24 cellular contexts compared by ENCODE assay signal in the genomic region with DNA sequence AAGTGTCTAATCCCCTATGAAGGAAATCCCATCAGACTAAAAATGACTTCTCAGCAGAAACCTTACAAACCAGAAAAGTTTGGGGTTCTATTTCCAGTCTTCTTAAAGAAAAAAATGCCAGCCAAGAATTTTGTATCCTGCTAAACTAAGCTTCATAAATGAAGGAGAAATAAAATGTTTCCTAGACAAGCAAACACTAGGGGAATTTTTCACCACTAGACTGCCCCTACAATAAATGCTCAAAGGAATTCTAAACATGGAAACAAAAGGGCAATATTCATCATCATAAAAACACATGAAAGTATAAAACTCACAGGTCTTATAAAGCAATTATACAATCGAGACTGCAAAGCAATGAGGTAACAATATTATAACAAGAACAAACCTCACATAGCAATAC.
A peak's percentile ranks its signal among the peaks of the same experiment; 100 is the strongest.
DNase-seq lines count a peak whose midpoint lies in the region; ATAC-seq, FAIRE-seq and TF ChIP-seq lines count a peak whose summit lies in the region.
"Had no signal": no experiment of that assay in that cellular context is flagged by ENCODE, and none has a peak within 500 bp of the region (broad histone marks: within the 10 kb centered on the region; RNA-seq: fewer than 3 reads in every experiment).

No MANE protein-coding gene starts in this region.

- H3K79me2 ChIP-seq in HepG2 (ENCODE audit: insufficient read depth, low read length) (no peaks in the 10 kb centered on the region), hepatocyte (peaks cover 43% of the 10 kb centered on the region)

- H3K9me3 ChIP-seq in HepG2 (ENCODE audit: low read length) (peaks cover 13% of the 10 kb centered on the region), right lobe of liver (peaks cover 0 to 3% (median 0%) of the 10 kb centered on the region in 4 donors), hepatocyte (ENCODE audit: low read depth) (peaks cover 4% of the 10 kb centered on the region)

- TF ChIP-seq POLR2A in HepG2 (IDR thresholded peaks at IDR 0.05; ENCODE audit: insufficient read depth in 1 of 2, low read depth in 2 of 2, low read length in 2 of 2): no peak
- no peak for TF ChIP-seq POLR2A in right lobe of liver (IDR thresholded peaks at IDR 0.05)

- in situ Hi-C loops in HepG2 (cut with HindIII; ENCODE audit: extremely low pct_ligation_motif_present, low pct_unique_long_range_greater_than_20kb): no loop called here

- ATAC-seq in HepG2 (no peak), right lobe of liver (no peak)

- TF ChIP-seq EP300 in HepG2 (IDR thresholded peaks at IDR 0.05; ENCODE audit: low read depth in 2 of 2, low read length in 2 of 2) (no peak), HepG2 (CRISPR knock-in tag; IDR thresholded peaks at IDR 0.05; ENCODE audit: borderline replicate concordance) (no peak)

- no peak for TF ChIP-seq RAD21 in HepG2 (CRISPR knock-in tag; IDR thresholded peaks at IDR 0.05)

- no TSS peak for BruUV-seq in HepG2 (replicated peaks; lab: Mats Ljungman, UMichigan)

- peaks cover 24% of the 10 kb centered on the region for H3K9me3 Mint-ChIP-seq in activated T-helper 2 cell treated with anti-CD3 and anti-CD28 coated beads, Interferon-gamma antibody, Interleukin-2, Interleukin-4, amounts not matched to agents 10 μg/mL and 5 μg/mL and 100 μg/mL, durations not matched to agents 14 hours and 24 hours and 36 hours
- peaks cover 17% of the 10 kb centered on the region for H3K9me3 Mint-ChIP-seq in type B pancreatic cell

- H3K4me1 ChIP-seq in HepG2 (ENCODE audit: insufficient read depth, low read length): 0 out of 2 replicates have a peak, but pooled peaks cover 6% of the 10 kb centered on the region
- H3K4me1 ChIP-seq in right lobe of liver: peaks cover 0 to 6% (median 0%) of the 10 kb centered on the region in 4 donors
- peaks cover 10% of the 10 kb centered on the region for H3K4me1 ChIP-seq in hepatocyte (ENCODE audit: insufficient read depth)
- H3K4me1 ChIP-seq: Peyer's patch, SJSA1 had no signal

- H2AFZ ChIP-seq in HepG2 (ENCODE audit: low read length) (no peak overlapping the region), hepatocyte (no peak overlapping the region)

- H4K20me1 ChIP-seq in HepG2 (ENCODE audit: insufficient read depth, low read length): no peaks in the 10 kb centered on the region
- peaks cover 2% of the 10 kb centered on the region for H4K20me1 ChIP-seq in hepatocyte (ENCODE audit: insufficient read depth, poor library complexity, severe bottlenecking)

- H3K36me3 Mint-ChIP-seq in activated T-helper 2 cell treated with anti-CD3 and anti-CD28 coated beads, Interferon-gamma antibody, Interleukin-2, Interleukin-4, amounts not matched to agents 10 μg/mL and 5 μg/mL and 100 μg/mL, durations not matched to agents 14 hours and 24 hours and 36 hours (ENCODE audit: low read depth): peaks cover 19% of the 10 kb centered on the region
- peaks cover 20% of the 10 kb centered on the region for H3K36me3 Mint-ChIP-seq in type B pancreatic cell
- H3K36me3 Mint-ChIP-seq: CD14-positive monocyte had no signal

- TF ChIP-seq CTCF in HepG2 (CRISPR knock-in tag; IDR thresholded peaks at IDR 0.05): no peak
- no peak for TF ChIP-seq CTCF in right lobe of liver (IDR thresholded peaks at IDR 0.05)
- no peak for TF ChIP-seq CTCF in hepatocyte (IDR thresholded peaks at IDR 0.05; ENCODE audit: poor library complexity)
- no peak for TF ChIP-seq CTCF in type B pancreatic cell (conservative IDR thresholded peaks at IDR 0.05)
- TF ChIP-seq CTCF in GM20000 (IDR thresholded peaks at IDR 0.05; ENCODE audit: extremely low read depth, missing control alignments): no peak

- DNase-seq in HepG2 (ENCODE audit: low spot score) (no peak), right lobe of liver (no peak), hepatocyte (ENCODE audit: low spot score) (no peak), type B pancreatic cell (ENCODE audit: extremely low spot score, unreplicated experiment) (no peak), NCI-H446 (lab: John Stamatoyannopoulos, UW) (no peak), MV-4-11 (lab: John Stamatoyannopoulos, UW) (no peak), GM20000 (ENCODE audit: low spot score) (no peak)
- DNase-seq in activated T-helper 2 cell treated with anti-CD3 and anti-CD28 coated beads, Interferon-gamma antibody, Interleukin-2, Interleukin-4, amounts not matched to agents 10 μg/mL and 5 μg/mL and 100 μg/mL, durations not matched to agents 14 hours and 24 hours and 36 hours (ENCODE audit: low spot score): no peak
- DNase-seq: DMS53, EL, GF-D8, H7, MM.1S, NCI-H1092, NCI-H1436 treated with DMSO at 0.1 percent for 48 hours, NCI-H2029, NCI-H2227 treated with DMSO at 0.1 percent for 48 hours, NCI-H510A treated with DMSO at 0.1 percent for 48 hours, NCI-H774, Peyer's patch had no signal

- peak overlapping the region; percentile 43 for H3K27ac Mint-ChIP-seq in activated T-helper 2 cell treated with anti-CD3 and anti-CD28 coated beads, Interferon-gamma antibody, Interleukin-2, Interleukin-4, amounts not matched to agents 10 μg/mL and 5 μg/mL and 100 μg/mL, durations not matched to agents 14 hours and 24 hours and 36 hours
- peak overlapping the region; percentile 97 for H3K27ac Mint-ChIP-seq in type B pancreatic cell
- H3K27ac Mint-ChIP-seq: B cell, CD14-positive monocyte had no signal

- H3K36me3 ChIP-seq in HepG2 (replicated peaks in 1 of 2; ENCODE audit: control insufficient read depth in 1 of 2, insufficient read depth in 2 of 2, low read length in 2 of 2) (no peaks in the 10 kb centered on the region), right lobe of liver (no peaks in the 10 kb centered on the region), hepatocyte (replicated peaks; ENCODE audit: insufficient read depth, low read depth) (no peaks in the 10 kb centered on the region)
- H3K36me3 ChIP-seq: Peyer's patch, SJSA1 had no signal

- no peak overlapping the region for H3K4me2 ChIP-seq in HepG2 (ENCODE audit: low read depth, low read length)
- H3K4me2 ChIP-seq in hepatocyte: no peak overlapping the region

- POLR2A ChIA-PET in HepG2 (lab: Yijun Ruan, JAX): no interaction called here

- no peaks in the 10 kb centered on the region for H3K27me3 ChIP-seq in HepG2 (ENCODE audit: control insufficient read depth in 1 of 2, insufficient read depth in 2 of 2, low read length in 2 of 2)
- no peaks in the 10 kb centered on the region for H3K27me3 ChIP-seq in right lobe of liver
- H3K27me3 ChIP-seq in hepatocyte: no peaks in the 10 kb centered on the region
- H3K27me3 ChIP-seq: Peyer's patch, SJSA1 had no signal

- H3K4me1 Mint-ChIP-seq in activated T-helper 2 cell treated with anti-CD3 and anti-CD28 coated beads, Interferon-gamma antibody, Interleukin-2, Interleukin-4, amounts not matched to agents 10 μg/mL and 5 μg/mL and 100 μg/mL, durations not matched to agents 14 hours and 24 hours and 36 hours (ENCODE audit: low read depth): peaks cover 22% of the 10 kb centered on the region
- H3K4me1 Mint-ChIP-seq in type B pancreatic cell (ENCODE audit: unreplicated experiment): peaks cover 19% of the 10 kb centered on the region
- H3K4me1 Mint-ChIP-seq: B cell, CD14-positive monocyte had no signal

- H3K27ac ChIP-seq in HepG2 (ENCODE audit: extremely low read length, insufficient read depth, low read length): no peak overlapping the region
- no peak overlapping the region for H3K27ac ChIP-seq in right lobe of liver
- peak overlapping the region; percentile 37 for H3K27ac ChIP-seq in hepatocyte
- H3K27ac ChIP-seq: Peyer's patch, SJSA1 had no signal

- CTCF ChIA-PET in HepG2 (lab: Yijun Ruan, JAX; ENCODE audit: low intra/inter-chr PET ratio, low total read pairs): no interaction called here

- H3K4me3 ChIP-seq in HepG2 (replicated peaks in 1 of 3; ENCODE audit: insufficient read depth in 1 of 3, low read depth in 2 of 3, low read length in 3 of 3): no peak overlapping the region
- no peak overlapping the region for H3K4me3 ChIP-seq in right lobe of liver
- no peak overlapping the region for H3K4me3 ChIP-seq in hepatocyte
- H3K4me3 ChIP-seq: Peyer's patch, SJSA1 had no signal

- H3K4me3 Mint-ChIP-seq in activated T-helper 2 cell treated with anti-CD3 and anti-CD28 coated beads, Interferon-gamma antibody, Interleukin-2, Interleukin-4, amounts not matched to agents 10 μg/mL and 5 μg/mL and 100 μg/mL, durations not matched to agents 14 hours and 24 hours and 36 hours (ENCODE audit: low read depth): no peak overlapping the region
- peak overlapping the region; percentile 10 for H3K4me3 Mint-ChIP-seq in type B pancreatic cell
- H3K4me3 Mint-ChIP-seq: B cell, CD14-positive monocyte had no signal

- intact Hi-C loops in HepG2 (cut with micrococcal nuclease; ENCODE audit: unreplicated experiment) (no loop called here), right lobe of liver (cut with DNase I) (no loop called here)
- intact Hi-C loops in activated T-helper 2 cell treated with anti-CD3 and anti-CD28 coated beads, Interferon-gamma antibody, Interleukin-2, Interleukin-4, amounts not matched to agents 10 μg/mL and 5 μg/mL and 100 μg/mL, durations not matched to agents 14 hours and 24 hours and 36 hours (cut with micrococcal nuclease): no loop called here

- no peaks in the 10 kb centered on the region for H3K9me2 ChIP-seq in hepatocyte (replicated peaks; ENCODE audit: insufficient read depth)

- WGBS in HepG2 (ENCODE audit: low lambda C conversion rate): 94% methylated on average over 1 of the region's 1 CpG
- WGBS in right lobe of liver (ENCODE audit: insufficient coverage, low coverage, low lambda C conversion rate, missing lambda C conversion rate): 60% methylated on average over 1 of the region's 1 CpG
- WGBS in hepatocyte (ENCODE audit: low lambda C conversion rate, missing lambda C conversion rate): 86% methylated on average over 1 of the region's 1 CpG

- no peak overlapping the region for H3K9ac ChIP-seq in HepG2 (ENCODE audit: insufficient read depth, low read depth, low read length)

- H3K27me3 Mint-ChIP-seq in activated T-helper 2 cell treated with anti-CD3 and anti-CD28 coated beads, Interferon-gamma antibody, Interleukin-2, Interleukin-4, amounts not matched to agents 10 μg/mL and 5 μg/mL and 100 μg/mL, durations not matched to agents 14 hours and 24 hours and 36 hours (ENCODE audit: low read depth): no peaks in the 10 kb centered on the region
- no peaks in the 10 kb centered on the region for H3K27me3 Mint-ChIP-seq in type B pancreatic cell
- H3K27me3 Mint-ChIP-seq: B cell had no signal

- no peak for FAIRE-seq in HepG2 (lab: Jason Lieb, UNC)
- FAIRE-seq: D721Med had no signal

TF ChIP-seq in HepG2, 621 proteins besides CTCF, POLR2A, EP300 and RAD21 (continues in another document):
- TF ChIP-seq ZNF337 (CRISPR knock-in tag; IDR thresholded peaks at IDR 0.05; ENCODE audit: borderline replicate concordance, low read depth): peak; percentile 100; the same call in 1 of the 2 replicates
